Comparison of ENCODE assay signal across 21 cellular contexts in the genomic region with DNA sequence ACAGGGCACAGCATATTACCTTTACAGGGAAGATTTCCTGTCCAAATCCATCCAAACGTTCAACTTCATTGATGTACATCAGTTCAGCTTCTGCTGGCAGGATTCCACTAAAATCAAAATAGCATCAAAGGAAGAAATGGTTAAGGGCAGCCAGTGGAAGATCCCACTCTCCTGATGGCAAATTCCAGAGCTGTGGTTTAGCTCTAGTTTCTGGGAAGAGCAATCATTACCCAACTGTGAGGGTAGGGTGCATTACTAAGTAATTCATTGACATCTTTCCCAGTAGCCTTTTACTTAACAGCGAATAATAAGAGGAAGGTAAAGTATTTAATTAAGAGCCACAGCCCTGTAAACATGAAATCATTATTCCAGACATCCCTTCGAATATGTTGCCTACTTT.
"Had no signal": no experiment of that assay in that cellular context is flagged by ENCODE, and none has a peak within 500 bp of the region (broad histone marks: within the 10 kb centered on the region; RNA-seq: fewer than 3 reads in every experiment).

No MANE protein-coding gene starts in this region.

- H3K27ac ChIP-seq: lower lobe of right lung, parathyroid adenoma, skin epidermis had no signal

- H2AFZ ChIP-seq: parathyroid adenoma had no signal

- H3K4me3 ChIP-seq: lower lobe of right lung, skin epidermis had no signal

- H3K36me3 Mint-ChIP-seq: activated CD4-positive, alpha-beta memory T cell treated with anti-CD3 and anti-CD28 coated beads for 36 hours had no signal

- H3K79me2 ChIP-seq: parathyroid adenoma had no signal

- H3K9me3 Mint-ChIP-seq: activated CD4-positive, alpha-beta memory T cell treated with anti-CD3 and anti-CD28 coated beads for 36 hours; activated naive CD4-positive, alpha-beta T cell treated with anti-CD3 and anti-CD28 coated beads for 36 hours had no signal

- H3K9me3 ChIP-seq: lower lobe of right lung had no signal

- H3K4me3 Mint-ChIP-seq: activated CD4-positive, alpha-beta memory T cell treated with anti-CD3 and anti-CD28 coated beads for 36 hours; activated CD4-positive, alpha-beta T cell treated with anti-CD3 and anti-CD28 coated beads for 36 hours; activated CD8-positive, alpha-beta memory T cell treated with anti-CD3 and anti-CD28 coated beads, Interleukin-2, amount 10 ng/mL, durations not matched to agents 7 days and 5 days; activated naive CD4-positive, alpha-beta T cell treated with anti-CD3 and anti-CD28 coated beads for 36 hours; naive thymus-derived CD4-positive, alpha-beta T cell had no signal

- FAIRE-seq: colon had no signal

- H3K4me1 ChIP-seq: parathyroid adenoma had no signal

- DNase-seq: activated CD4-positive, alpha-beta memory T cell treated with anti-CD3 and anti-CD28 coated beads for 36 hours; activated CD4-positive, alpha-beta T cell treated with anti-CD3 and anti-CD28 coated beads for 36 hours; activated CD8-positive, alpha-beta memory T cell treated with anti-CD3 and anti-CD28 coated beads, Interleukin-2, amount 10 ng/mL, durations not matched to agents 7 days and 5 days; activated naive CD4-positive, alpha-beta T cell treated with anti-CD3 and anti-CD28 coated beads for 36 hours; activated T-cell treated with anti-CD3 and anti-CD28 coated beads, Interleukin-2, amount 50 U/mL, for 1 hour; foreskin fibroblast; glutamatergic neuron; left cardiac atrium; lower lobe of right lung; midbrain; naive thymus-derived CD4-positive, alpha-beta T cell; stimulated activated CD4-positive, alpha-beta T cell treated with anti-CD3 and anti-CD28 coated beads, Interleukin-15, amount 100 ng/mL, for 24 hours; stimulated activated CD4-positive, alpha-beta T cell treated with anti-CD3 and anti-CD28 coated beads, Interleukin-4, amount 100 ng/mL, for 24 hours; stimulated activated CD8-positive, alpha-beta memory T cell treated with anti-CD3 and anti-CD28 coated beads, Interleukin-4, amount 100 ng/mL, for 48 hours; stimulated activated naive CD4-positive, alpha-beta T cell treated with Interleukin-2 at 50 U/mL for 16 hours; T-helper 1 cell; trophoblast cell had no signal

- H3K9ac ChIP-seq: parathyroid adenoma had no signal

- H3K27ac Mint-ChIP-seq: activated CD4-positive, alpha-beta memory T cell treated with anti-CD3 and anti-CD28 coated beads for 36 hours; activated CD4-positive, alpha-beta T cell treated with anti-CD3 and anti-CD28 coated beads for 36 hours; activated CD8-positive, alpha-beta memory T cell treated with anti-CD3 and anti-CD28 coated beads, Interleukin-2, amount 10 ng/mL, durations not matched to agents 7 days and 5 days; activated naive CD4-positive, alpha-beta T cell treated with anti-CD3 and anti-CD28 coated beads for 36 hours; activated T-helper 2 cell treated with anti-CD3 and anti-CD28 coated beads, Interferon-gamma antibody, Interleukin-2, Interleukin-4, amounts not matched to agents 10 μg/mL and 5 μg/mL and 100 μg/mL, durations not matched to agents 14 hours and 24 hours and 36 hours had no signal
